In the genomic region with DNA sequence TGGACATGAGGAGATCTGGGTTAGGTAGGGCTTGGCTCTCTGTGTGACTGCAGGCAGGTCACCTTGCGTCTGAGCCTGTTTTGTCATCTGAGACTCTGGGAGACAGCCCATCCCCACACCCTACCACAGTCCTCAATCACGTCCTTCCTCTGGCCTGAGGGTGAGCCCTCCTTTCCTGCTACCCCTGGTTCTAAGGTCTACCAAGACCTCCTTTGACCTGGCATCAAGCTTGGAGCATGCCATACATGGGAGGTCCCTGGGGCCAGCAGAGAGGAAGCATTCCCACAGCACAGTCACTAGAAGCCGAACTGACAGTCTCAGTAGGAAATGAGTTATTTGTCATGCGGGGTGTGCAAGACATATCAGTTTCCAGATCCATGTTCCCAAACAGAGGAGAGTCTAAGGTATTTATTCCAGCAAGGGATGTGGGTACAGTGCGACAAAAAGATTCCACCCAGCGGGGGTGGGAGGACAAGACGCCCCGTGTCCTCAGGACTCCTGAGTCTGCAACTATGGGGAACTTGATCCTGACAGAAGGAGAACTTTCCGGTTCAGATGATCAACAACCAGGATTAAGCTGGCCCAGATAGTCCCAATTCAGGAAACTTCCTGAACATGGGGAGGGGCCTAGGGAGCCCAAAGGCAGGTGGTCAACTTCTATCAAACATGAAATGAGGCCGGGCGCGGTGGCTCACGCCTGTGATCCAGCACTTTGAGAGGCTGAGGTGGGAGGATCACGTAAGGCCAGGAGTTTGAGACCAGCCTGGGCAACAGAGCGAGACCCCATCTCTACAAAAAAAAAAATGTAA, we compare ENCODE assay signal across 10 cellular contexts. TPM values are rescaled to one million over a fixed set of nuclear protein-coding genes. Genes with fewer than 3 reads are reported as not detected.
DNase-seq lines count a peak whose midpoint lies in the region; ATAC-seq and TF ChIP-seq lines count a peak whose summit lies in the region.
"Had no signal": no experiment of that assay in that cellular context is flagged by ENCODE, and none has a peak within 500 bp of the region (broad histone marks: within the 10 kb centered on the region; RNA-seq: fewer than 3 reads in every experiment).

No MANE protein-coding gene starts in this region.

- peak overlapping the region; percentile 79 for H3K27ac Mint-ChIP-seq in CD4-positive, alpha-beta T cell

- H3K27me3 Mint-ChIP-seq in CD4-positive, alpha-beta T cell, result no peaks in the 10 kb centered on the region

- H3K4me3 ChIP-seq in heart left ventricle, result no peak overlapping the region
- H3K4me3 ChIP-seq in gastrocnemius medialis, result no peak overlapping the region

- TF ChIP-seq POLR2A in heart left ventricle (IDR thresholded peaks at IDR 0.05), result peak in 1 of 2 donors; percentile 48
- peak; percentile 54 to 72 for TF ChIP-seq POLR2A in gastrocnemius medialis (IDR thresholded peaks at IDR 0.05)

- 51 to 71% (median 64%) methylated on average over 14 to 15 of the region's 15 CpGs for WGBS in heart left ventricle, 4 donors

- H3K36me3 Mint-ChIP-seq in CD4-positive, alpha-beta T cell (ENCODE audit: low read depth), result peaks cover 32% of the 10 kb centered on the region

- intact Hi-C loops in CD4-positive, alpha-beta T cell (cut with DNase I, micrococcal nuclease), result no loop called here
- intact Hi-C loops in heart left ventricle (cut with DNase I) (loop anchor here in 1 of 10 donors (2.0 to 10.0 kb wide), 2 partner anchors 35 to 397 kb away; a partner anchor contains a TSS), gastrocnemius medialis (cut with DNase I; ENCODE audit: low total_unique reads) (loop anchor here (1.0 to 5.0 kb wide), 2 partner anchors 13 to 1345 kb away; no protein-coding TSS in a partner anchor)

- in situ Hi-C loops in gastrocnemius medialis (cut with MboI; ENCODE audit: low sequenced_read_pairs in 4 of 4), result no loop called here

- POLR2A ChIA-PET in CD4-positive, alpha-beta T cell (lab: Charles Lee), result interaction anchor here (2.9 kb wide), 1 partner anchor 9 kb away, joined by 13 read pairs; a partner anchor contains a TSS

- H3K4me1 ChIP-seq in heart left ventricle (peaks cover 18 to 89% (median 58%) of the 10 kb centered on the region in 12 donors), gastrocnemius medialis (peaks cover 83 to 87% of the 10 kb centered on the region in 2 donors)

- no peak overlapping the region for H3K27ac ChIP-seq in CD4-positive, alpha-beta T cell (ENCODE audit: low read depth, low read length)
- H3K27ac ChIP-seq in heart left ventricle (peak overlapping the region; percentile 78 to 98 (median 88)), gastrocnemius medialis (peak overlapping the region; percentile 89 to 100 (median 95))

- H3K36me3 ChIP-seq in heart left ventricle, result peaks cover 0 to 31% (median 26%) of the 10 kb centered on the region in 9 donors
- peaks cover 0 to 33% of the 10 kb centered on the region in 2 donors for H3K36me3 ChIP-seq in gastrocnemius medialis

- no peaks in the 10 kb centered on the region for H3K9me3 Mint-ChIP-seq in CD4-positive, alpha-beta T cell

- CTCF ChIA-PET in CD4-positive, alpha-beta T cell (lab: Charles Lee), result interaction anchor here (1.4 to 2.1 kb wide), 2 partner anchors 10 kb away, joined by 3 to 7 read pairs; a partner anchor contains a TSS

- no peak for TF ChIP-seq CTCF in CD4-positive, alpha-beta T cell (IDR thresholded peaks at IDR 0.05)
- TF ChIP-seq CTCF in heart left ventricle (IDR thresholded peaks at IDR 0.05) (no peak), gastrocnemius medialis (IDR thresholded peaks at IDR 0.05 in 4 of 5, conservative IDR thresholded peaks at IDR 0.05 in 1 of 5) (peak in 1 of 5 experiments; percentile 39)

- DNase-seq in CD4-positive, alpha-beta T cell, result no peak
- peak; percentile 45 for DNase-seq in UCSD-AML1 (lab: John Stamatoyannopoulos, UW; ENCODE audit: unreplicated experiment)
- peak in 2 of 5 donors; percentile 34 to 65 for DNase-seq in heart left ventricle
- DNase-seq in gastrocnemius medialis, result peak; percentile 89 to 95
- DNase-seq in NCI-H1694 (lab: John Stamatoyannopoulos, UW), result no peak
- DNase-seq in globus pallidus (ENCODE audit: low spot score), result no peak
- no peak for DNase-seq in HT-29 (ENCODE audit: low spot score)
- DNase-seq: effector CD4-positive, alpha-beta T cell; kidney glomerular epithelial cell had no signal

- peak overlapping the region; percentile 23 for H3K4me3 Mint-ChIP-seq in CD4-positive, alpha-beta T cell

- no peak for ATAC-seq in CD4-positive, alpha-beta T cell (ENCODE audit: poor library complexity)
- peak; percentile 14 to 49 (median 30) for ATAC-seq in heart left ventricle
- peak; percentile 33 to 35 for ATAC-seq in gastrocnemius medialis
- no peak for ATAC-seq in HG03457 (IDR thresholded peaks at IDR 0.05; ENCODE audit: unreplicated experiment)

- H3K27me3 ChIP-seq in CD4-positive, alpha-beta T cell (ENCODE audit: control insufficient read depth, insufficient read depth, low read length), result no peaks in the 10 kb centered on the region
- H3K27me3 ChIP-seq in heart left ventricle (no peaks in the 10 kb centered on the region), gastrocnemius medialis (no peaks in the 10 kb centered on the region)

- H3K4me1 Mint-ChIP-seq in CD4-positive, alpha-beta T cell (ENCODE audit: low read depth), result peaks cover 75% of the 10 kb centered on the region

- no peaks in the 10 kb centered on the region for H3K9me3 ChIP-seq in CD4-positive, alpha-beta T cell (ENCODE audit: control insufficient read depth, low read length)
- H3K9me3 ChIP-seq in heart left ventricle, result no peaks in the 10 kb centered on the region
- H3K9me3 ChIP-seq in gastrocnemius medialis, result no peaks in the 10 kb centered on the region

RNA-seq across cellular contexts. Expression of a gene that starts 9.5 kb away (rescaled TPM):
- total RNA-seq in CD4-positive, alpha-beta T cell, result 100 to 1,000 TPM; 325 to 341 TPM
- total RNA-seq in heart left ventricle (10 to 100 TPM in 4 of 9 donors, 1 to 10 TPM in 5; 5.8 to 35.5 (median 9.9) TPM), gastrocnemius medialis (100 to 1,000 TPM; 476 to 810 (median 543) TPM)
- polyA plus RNA-seq in heart left ventricle, result 10 to 100 TPM; 14.9 to 26.1 TPM
- 39.1 and 40.5 TPM in 2 replicates for total RNA-seq in HT-29 (2014; rRNA removed; shearing (Covaris generic))

RNA-seq across cellular contexts. Expression of a gene that starts 50.6 kb away (rescaled TPM):
- total RNA-seq in CD4-positive, alpha-beta T cell, result not detected
- total RNA-seq in heart left ventricle, result under 1 TPM in 2 of 9 donors, not detected in 7; 0.07 to 0.27 TPM
- polyA plus RNA-seq in heart left ventricle, result under 1 TPM; 0.03 to 0.08 TPM
- total RNA-seq in gastrocnemius medialis, result not detected
- 0.13 and 0.28 TPM in 2 replicates for total RNA-seq in HT-29 (2014; rRNA removed; shearing (Covaris generic))

Comparison
In these comparisons a context has a peak if more than half of its experiments do, and no peak if none do; other contexts are left out.
1. ATAC-seq: peak in heart left ventricle (4 of 4) and gastrocnemius medialis (2 of 2); none in CD4-positive, alpha-beta T cell (single experiment) and HG03457 (single experiment).
2. DNase-seq: peak in UCSD-AML1 (single experiment) and gastrocnemius medialis (2 of 2); none in CD4-positive, alpha-beta T cell (0 of 10), NCI-H1694 (single experiment), globus pallidus (single experiment) and HT-29 (single experiment).